17 cellular contexts compared by ENCODE assay signal in genomic region chr17:80291260-80291659, GRCh38. TPM values are rescaled to one million over a fixed set of nuclear protein-coding genes. Genes with fewer than 3 reads are reported as not detected.
A peak's percentile ranks its signal among the peaks of the same experiment; 100 is the strongest.
DNase-seq lines count a peak whose midpoint lies in the region; ATAC-seq and TF ChIP-seq lines count a peak whose summit lies in the region.
"Had no signal": no experiment of that assay in that cellular context is flagged by ENCODE, and none has a peak within 500 bp of the region (broad histone marks: within the 10 kb centered on the region; RNA-seq: fewer than 3 reads in every experiment).

No MANE protein-coding gene starts in this region.

- no peak for ATAC-seq in activated T-cell treated with anti-CD3 and anti-CD28 coated beads, Interleukin-2, amount 50 U/mL, for 72 hours (replicated peaks in 1 of 2)
- ATAC-seq: A549, GM23338 had no signal

- H3K4me2 ChIP-seq in neural progenitor cell, result no peak overlapping the region
- no peak overlapping the region for H3K4me2 ChIP-seq in osteoblast (ENCODE audit: insufficient read depth, low read length)
- H3K4me2 ChIP-seq: A549, GM23338 had no signal

- H3K9me3 ChIP-seq in WERI-Rb-1 (ENCODE audit: severe bottlenecking) (no peaks in the 10 kb centered on the region), neural progenitor cell (ENCODE audit: low read depth) (no peaks in the 10 kb centered on the region), osteoblast (ENCODE audit: low read depth, low read length) (no peaks in the 10 kb centered on the region)
- H3K9me3 ChIP-seq: A549, BE2C had no signal

- no peaks in the 10 kb centered on the region for H3K9me3 Mint-ChIP-seq in activated T-cell treated with anti-CD3 and anti-CD28 coated beads, Interleukin-2, amount 50 U/mL, for 72 hours
- H3K9me3 Mint-ChIP-seq in activated naive CD8-positive, alpha-beta T cell treated with anti-CD3 and anti-CD28 coated beads for 36 hours, result no peaks in the 10 kb centered on the region
- H3K9me3 Mint-ChIP-seq in neural progenitor cell, result no peaks in the 10 kb centered on the region
- H3K9me3 Mint-ChIP-seq: CD4-positive, alpha-beta memory T cell; GM23338 had no signal

- peaks cover 91% of the 10 kb centered on the region for H3K36me3 ChIP-seq in WERI-Rb-1
- H3K36me3 ChIP-seq in neural progenitor cell, result no peaks in the 10 kb centered on the region
- H3K36me3 ChIP-seq in osteoblast (ENCODE audit: insufficient read depth, low read length), result peaks cover 76% of the 10 kb centered on the region

- no peak overlapping the region for H3K9ac ChIP-seq in neural progenitor cell

- H3K27me3 ChIP-seq in WERI-Rb-1 (ENCODE audit: insufficient read depth, low read depth, severe bottlenecking) (no peaks in the 10 kb centered on the region), neural progenitor cell (no peaks in the 10 kb centered on the region), osteoblast (ENCODE audit: insufficient read depth, low read length) (no peaks in the 10 kb centered on the region)
- H3K27me3 ChIP-seq: BE2C had no signal

- no peaks in the 10 kb centered on the region for H3K27me3 Mint-ChIP-seq in activated T-cell treated with anti-CD3 and anti-CD28 coated beads, Interleukin-2, amount 50 U/mL, for 72 hours (ENCODE audit: low read depth)
- H3K27me3 Mint-ChIP-seq in activated naive CD8-positive, alpha-beta T cell treated with anti-CD3 and anti-CD28 coated beads for 36 hours, result no peaks in the 10 kb centered on the region
- peaks cover 2% of the 10 kb centered on the region for H3K27me3 Mint-ChIP-seq in neural progenitor cell (ENCODE audit: insufficient read depth, low read depth)
- H3K27me3 Mint-ChIP-seq: CD4-positive, alpha-beta memory T cell had no signal

- H3K79me2 ChIP-seq in neural progenitor cell (ENCODE audit: low read depth) (no peaks in the 10 kb centered on the region), osteoblast (ENCODE audit: insufficient read depth, low read length) (no peaks in the 10 kb centered on the region)

- peaks cover 19 to 52% of the 10 kb centered on the region in 2 donors for H3K36me3 Mint-ChIP-seq in activated T-cell treated with anti-CD3 and anti-CD28 coated beads, Interleukin-2, amount 50 U/mL, for 72 hours (ENCODE audit: insufficient read depth in 2 of 2)
- H3K36me3 Mint-ChIP-seq in activated naive CD8-positive, alpha-beta T cell treated with anti-CD3 and anti-CD28 coated beads for 36 hours, result peaks cover 29% of the 10 kb centered on the region
- peaks cover 14% of the 10 kb centered on the region for H3K36me3 Mint-ChIP-seq in neural progenitor cell

- no peak overlapping the region for H3K4me3 ChIP-seq in WERI-Rb-1 (ENCODE audit: low read depth, low read length)
- no peak overlapping the region for H3K4me3 ChIP-seq in neural progenitor cell
- no peak overlapping the region for H3K4me3 ChIP-seq in osteoblast (ENCODE audit: insufficient read depth, low read length)
- H3K4me3 ChIP-seq: A549, GM23338 had no signal

- no peak overlapping the region for H3K4me3 Mint-ChIP-seq in activated T-cell treated with anti-CD3 and anti-CD28 coated beads, Interleukin-2, amount 50 U/mL, for 72 hours
- no peak overlapping the region for H3K4me3 Mint-ChIP-seq in activated naive CD8-positive, alpha-beta T cell treated with anti-CD3 and anti-CD28 coated beads for 36 hours
- H3K4me3 Mint-ChIP-seq in neural progenitor cell, result no peak overlapping the region
- H3K4me3 Mint-ChIP-seq: CD4-positive, alpha-beta memory T cell; GM23338 had no signal

- H3K4me1 ChIP-seq in neural progenitor cell, result no peaks in the 10 kb centered on the region
- H3K4me1 ChIP-seq in osteoblast (ENCODE audit: insufficient read depth, low read length), result no peaks in the 10 kb centered on the region
- H3K4me1 ChIP-seq: A549, BE2C had no signal

- H4K20me1 ChIP-seq in neural progenitor cell (ENCODE audit: low read depth) (no peaks in the 10 kb centered on the region), osteoblast (ENCODE audit: insufficient read depth, low read length) (peaks cover 14% of the 10 kb centered on the region)

- H3K27ac ChIP-seq in WERI-Rb-1 (peak overlapping the region; percentile 35; the same call in 1 of the 2 replicates), neural progenitor cell (no peak overlapping the region), osteoblast (ENCODE audit: low read depth, low read length) (no peak overlapping the region)
- H3K27ac ChIP-seq: A549, C4-2B had no signal

- no peak for DNase-seq in activated T-cell treated with anti-CD3 and anti-CD28 coated beads, Interleukin-2, amount 50 U/mL, for 72 hours
- DNase-seq in activated T-cell treated with anti-CD3 and anti-CD28 coated beads for 4 hours (no peak), WERI-Rb-1 (no peak), neural progenitor cell (ENCODE audit: low spot score) (no peak), NCI-H2081 (lab: John Stamatoyannopoulos, UW) (no peak), osteoblast (ENCODE audit: insufficient read length, low spot score, missing footprints) (no peak)
- no peak for DNase-seq in activated naive CD8-positive, alpha-beta T cell treated with anti-CD3 and anti-CD28 coated beads for 36 hours
- DNase-seq: BE2C; CD4-positive, alpha-beta memory T cell; COR-L47; DMS153; DMS79 treated with DMSO at 0.1 percent for 48 hours; EL; H7 had no signal

- TF ChIP-seq CTCF in WERI-Rb-1 (IDR thresholded peaks at IDR 0.05; ENCODE audit: low read depth, low read length) (no peak), neural progenitor cell (IDR thresholded peaks at IDR 0.05) (no peak), osteoblast (IDR thresholded peaks at IDR 0.05; ENCODE audit: extremely low read depth, low read depth, low read length) (no peak)

- H2AFZ ChIP-seq in neural progenitor cell (replicated peaks) (no peak overlapping the region), osteoblast (ENCODE audit: low read length) (no peak overlapping the region)
- H2AFZ ChIP-seq: GM23338 had no signal

- no peaks in the 10 kb centered on the region for H3F3A ChIP-seq in neural progenitor cell (ENCODE audit: low read depth)

- peak overlapping the region; percentile 54 for H3K27ac Mint-ChIP-seq in activated T-cell treated with anti-CD3 and anti-CD28 coated beads, Interleukin-2, amount 50 U/mL, for 72 hours
- peak overlapping the region; percentile 38 for H3K27ac Mint-ChIP-seq in activated naive CD8-positive, alpha-beta T cell treated with anti-CD3 and anti-CD28 coated beads for 36 hours
- peak overlapping the region; percentile 39 for H3K27ac Mint-ChIP-seq in neural progenitor cell
- H3K27ac Mint-ChIP-seq: GM23338 had no signal

- H3K4me1 Mint-ChIP-seq in activated T-cell treated with anti-CD3 and anti-CD28 coated beads, Interleukin-2, amount 50 U/mL, for 72 hours (ENCODE audit: low read depth), result peaks cover 11% of the 10 kb centered on the region
- H3K4me1 Mint-ChIP-seq in activated naive CD8-positive, alpha-beta T cell treated with anti-CD3 and anti-CD28 coated beads for 36 hours, result peaks cover 13% of the 10 kb centered on the region
- peaks cover 19% of the 10 kb centered on the region for H3K4me1 Mint-ChIP-seq in neural progenitor cell

RNA-seq across cellular contexts. Expression of gene RNF213, which starts 30.6 kb away (rescaled TPM):
- total RNA-seq in activated T-cell treated with anti-CD3 and anti-CD28 coated beads, Interleukin-2, amount 50 U/mL, for 72 hours, result 100 to 1,000 TPM; 546 to 651 TPM
- 100 to 1,000 TPM; 109 TPM for total RNA-seq in activated naive CD8-positive, alpha-beta T cell treated with anti-CD3 and anti-CD28 coated beads for 36 hours
- total RNA-seq in neural progenitor cell (ENCODE audit: low replicate concordance) (19.8 and 23.7 TPM in 2 replicates), osteoblast (134 and 143 TPM in 2 replicates)
